In the genomic region with DNA sequence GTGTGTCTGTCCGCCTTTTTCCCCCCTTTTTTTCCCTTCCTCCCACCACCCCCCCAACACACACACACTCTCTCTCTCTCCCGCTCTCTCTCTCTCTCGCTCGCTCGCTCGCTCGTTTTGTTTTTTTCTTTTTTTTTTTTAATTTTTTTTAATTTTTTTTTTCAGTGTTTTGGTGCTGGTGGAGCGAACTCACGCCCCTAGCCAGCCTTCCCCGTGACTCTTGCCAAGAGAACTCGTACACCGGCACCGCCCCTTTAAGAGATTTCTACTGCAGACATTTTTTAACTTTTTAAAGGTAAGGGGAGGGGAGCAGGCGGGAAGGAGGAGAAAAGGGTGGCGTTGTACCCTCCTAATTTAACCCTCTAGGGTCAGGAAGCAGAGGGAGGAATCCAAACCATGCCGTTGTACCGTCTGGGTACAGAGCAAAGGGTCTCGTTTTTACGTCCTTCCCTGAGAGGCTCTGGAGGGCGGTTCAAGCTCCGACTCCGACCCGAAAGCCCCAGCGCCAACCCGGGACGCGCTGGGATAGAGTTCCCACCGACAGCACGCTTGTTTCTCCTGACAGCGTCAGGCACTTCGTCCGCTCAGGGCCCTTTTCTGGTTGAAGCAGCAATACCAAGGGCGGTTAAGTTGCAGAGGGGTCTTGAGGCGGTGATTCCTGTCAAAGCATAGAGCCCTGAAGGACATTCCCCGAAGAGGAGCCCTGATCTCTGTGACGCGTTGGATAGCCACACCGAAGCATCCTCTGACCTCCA, we compare ENCODE assay signal across 1 cellular context.
TF ChIP-seq lines count a peak whose summit lies in the region.

No MANE protein-coding gene starts in this region.

TF ChIP-seq in H1, 55 proteins besides CTCF, POLR2A, EP300 and RAD21:
- no peak for TF ChIP-seq SIRT6 (IDR thresholded peaks at IDR 0.05; ENCODE audit: low read length)
- no peak for TF ChIP-seq POU5F1 (IDR thresholded peaks at IDR 0.05; ENCODE audit: low read depth, low read length)
- TF ChIP-seq MAFK (IDR thresholded peaks at IDR 0.05; ENCODE audit: low read depth, low read length), result no peak
- TF ChIP-seq FOSL1 (IDR thresholded peaks at IDR 0.05; ENCODE audit: insufficient read depth, low read depth, low read length), result no peak
- TF ChIP-seq KDM4A (IDR thresholded peaks at IDR 0.05; ENCODE audit: low read depth, low read length, severe bottlenecking), result peak; percentile 81
- TF ChIP-seq RNF2 (IDR thresholded peaks at IDR 0.05; ENCODE audit: borderline replicate concordance, low read depth, low read length, missing control alignments, poor library complexity, severe bottlenecking), result no peak
- no peak for TF ChIP-seq SIX5 (IDR thresholded peaks at IDR 0.05; ENCODE audit: low read depth, low read length)
- TF ChIP-seq HDAC2 (IDR thresholded peaks at IDR 0.05; ENCODE audit: borderline replicate concordance in 1 of 2, low read depth in 2 of 2, low read length in 2 of 2), result no peak
- no peak for TF ChIP-seq YY1 (IDR thresholded peaks at IDR 0.05; ENCODE audit: low read depth, low read length)
- no peak for TF ChIP-seq BCL11A (IDR thresholded peaks at IDR 0.05; ENCODE audit: low read depth in 2 of 2, low read length in 2 of 2)
- TF ChIP-seq SAP30 (IDR thresholded peaks at IDR 0.05; ENCODE audit: insufficient read depth, insufficient replicate concordance, low read length), result peak; percentile 86
- no peak for TF ChIP-seq TAF7 (optimal IDR thresholded peaks at IDR 0.05; ENCODE audit: borderline replicate concordance, low read depth, low read length)
- TF ChIP-seq, protein P1, sequence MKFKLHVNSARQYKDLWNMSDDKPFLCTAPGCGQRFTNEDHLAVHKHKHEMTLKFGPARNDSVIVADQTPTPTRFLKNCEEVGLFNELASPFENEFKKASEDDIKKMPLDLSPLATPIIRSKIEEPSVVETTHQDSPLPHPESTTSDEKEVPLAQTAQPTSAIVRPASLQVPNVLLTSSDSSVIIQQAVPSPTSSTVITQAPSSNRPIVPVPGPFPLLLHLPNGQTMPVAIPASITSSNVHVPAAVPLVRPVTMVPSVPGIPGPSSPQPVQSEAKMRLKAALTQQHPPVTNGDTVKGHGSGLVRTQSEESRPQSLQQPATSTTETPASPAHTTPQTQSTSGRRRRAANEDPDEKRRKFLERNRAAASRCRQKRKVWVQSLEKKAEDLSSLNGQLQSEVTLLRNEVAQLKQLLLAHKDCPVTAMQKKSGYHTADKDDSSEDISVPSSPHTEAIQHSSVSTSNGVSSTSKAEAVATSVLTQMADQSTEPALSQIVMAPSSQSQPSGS (IDR thresholded peaks at IDR 0.05; ENCODE audit: low read length), result no peak
- TF ChIP-seq EGR1 (IDR thresholded peaks at IDR 0.05; ENCODE audit: borderline replicate concordance, low read depth, low read length), result peak; percentile 53; the same call in 1 of the 2 replicates
- TF ChIP-seq HDAC6 (IDR thresholded peaks at IDR 0.05; ENCODE audit: low read depth, low read length), result no peak
- peak; percentile 67; the same call in 1 of the 2 replicates for TF ChIP-seq SP1 (IDR thresholded peaks at IDR 0.05; ENCODE audit: low read depth, low read length)
- TF ChIP-seq CBX5 (IDR thresholded peaks at IDR 0.05; ENCODE audit: low read depth, low read length), result no peak
- TF ChIP-seq TEAD4 (IDR thresholded peaks at IDR 0.05; ENCODE audit: low read depth, low read length), result no peak
- TF ChIP-seq CTBP2 (IDR thresholded peaks at IDR 0.05; ENCODE audit: borderline replicate concordance, insufficient read depth, insufficient read length, low read length), result peak; percentile 63
- no peak for TF ChIP-seq CREB1 (IDR thresholded peaks at IDR 0.05)
- no peak for TF ChIP-seq NANOG (IDR thresholded peaks at IDR 0.05; ENCODE audit: insufficient read depth, low read depth, low read length, poor library complexity, severe bottlenecking)
- TF ChIP-seq, protein P2, sequence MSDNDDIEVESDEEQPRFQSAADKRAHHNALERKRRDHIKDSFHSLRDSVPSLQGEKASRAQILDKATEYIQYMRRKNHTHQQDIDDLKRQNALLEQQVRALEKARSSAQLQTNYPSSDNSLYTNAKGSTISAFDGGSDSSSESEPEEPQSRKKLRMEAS (IDR thresholded peaks at IDR 0.05), result peak; percentile 59; the same call in 1 of the 2 replicates
- TF ChIP-seq, protein P3, sequence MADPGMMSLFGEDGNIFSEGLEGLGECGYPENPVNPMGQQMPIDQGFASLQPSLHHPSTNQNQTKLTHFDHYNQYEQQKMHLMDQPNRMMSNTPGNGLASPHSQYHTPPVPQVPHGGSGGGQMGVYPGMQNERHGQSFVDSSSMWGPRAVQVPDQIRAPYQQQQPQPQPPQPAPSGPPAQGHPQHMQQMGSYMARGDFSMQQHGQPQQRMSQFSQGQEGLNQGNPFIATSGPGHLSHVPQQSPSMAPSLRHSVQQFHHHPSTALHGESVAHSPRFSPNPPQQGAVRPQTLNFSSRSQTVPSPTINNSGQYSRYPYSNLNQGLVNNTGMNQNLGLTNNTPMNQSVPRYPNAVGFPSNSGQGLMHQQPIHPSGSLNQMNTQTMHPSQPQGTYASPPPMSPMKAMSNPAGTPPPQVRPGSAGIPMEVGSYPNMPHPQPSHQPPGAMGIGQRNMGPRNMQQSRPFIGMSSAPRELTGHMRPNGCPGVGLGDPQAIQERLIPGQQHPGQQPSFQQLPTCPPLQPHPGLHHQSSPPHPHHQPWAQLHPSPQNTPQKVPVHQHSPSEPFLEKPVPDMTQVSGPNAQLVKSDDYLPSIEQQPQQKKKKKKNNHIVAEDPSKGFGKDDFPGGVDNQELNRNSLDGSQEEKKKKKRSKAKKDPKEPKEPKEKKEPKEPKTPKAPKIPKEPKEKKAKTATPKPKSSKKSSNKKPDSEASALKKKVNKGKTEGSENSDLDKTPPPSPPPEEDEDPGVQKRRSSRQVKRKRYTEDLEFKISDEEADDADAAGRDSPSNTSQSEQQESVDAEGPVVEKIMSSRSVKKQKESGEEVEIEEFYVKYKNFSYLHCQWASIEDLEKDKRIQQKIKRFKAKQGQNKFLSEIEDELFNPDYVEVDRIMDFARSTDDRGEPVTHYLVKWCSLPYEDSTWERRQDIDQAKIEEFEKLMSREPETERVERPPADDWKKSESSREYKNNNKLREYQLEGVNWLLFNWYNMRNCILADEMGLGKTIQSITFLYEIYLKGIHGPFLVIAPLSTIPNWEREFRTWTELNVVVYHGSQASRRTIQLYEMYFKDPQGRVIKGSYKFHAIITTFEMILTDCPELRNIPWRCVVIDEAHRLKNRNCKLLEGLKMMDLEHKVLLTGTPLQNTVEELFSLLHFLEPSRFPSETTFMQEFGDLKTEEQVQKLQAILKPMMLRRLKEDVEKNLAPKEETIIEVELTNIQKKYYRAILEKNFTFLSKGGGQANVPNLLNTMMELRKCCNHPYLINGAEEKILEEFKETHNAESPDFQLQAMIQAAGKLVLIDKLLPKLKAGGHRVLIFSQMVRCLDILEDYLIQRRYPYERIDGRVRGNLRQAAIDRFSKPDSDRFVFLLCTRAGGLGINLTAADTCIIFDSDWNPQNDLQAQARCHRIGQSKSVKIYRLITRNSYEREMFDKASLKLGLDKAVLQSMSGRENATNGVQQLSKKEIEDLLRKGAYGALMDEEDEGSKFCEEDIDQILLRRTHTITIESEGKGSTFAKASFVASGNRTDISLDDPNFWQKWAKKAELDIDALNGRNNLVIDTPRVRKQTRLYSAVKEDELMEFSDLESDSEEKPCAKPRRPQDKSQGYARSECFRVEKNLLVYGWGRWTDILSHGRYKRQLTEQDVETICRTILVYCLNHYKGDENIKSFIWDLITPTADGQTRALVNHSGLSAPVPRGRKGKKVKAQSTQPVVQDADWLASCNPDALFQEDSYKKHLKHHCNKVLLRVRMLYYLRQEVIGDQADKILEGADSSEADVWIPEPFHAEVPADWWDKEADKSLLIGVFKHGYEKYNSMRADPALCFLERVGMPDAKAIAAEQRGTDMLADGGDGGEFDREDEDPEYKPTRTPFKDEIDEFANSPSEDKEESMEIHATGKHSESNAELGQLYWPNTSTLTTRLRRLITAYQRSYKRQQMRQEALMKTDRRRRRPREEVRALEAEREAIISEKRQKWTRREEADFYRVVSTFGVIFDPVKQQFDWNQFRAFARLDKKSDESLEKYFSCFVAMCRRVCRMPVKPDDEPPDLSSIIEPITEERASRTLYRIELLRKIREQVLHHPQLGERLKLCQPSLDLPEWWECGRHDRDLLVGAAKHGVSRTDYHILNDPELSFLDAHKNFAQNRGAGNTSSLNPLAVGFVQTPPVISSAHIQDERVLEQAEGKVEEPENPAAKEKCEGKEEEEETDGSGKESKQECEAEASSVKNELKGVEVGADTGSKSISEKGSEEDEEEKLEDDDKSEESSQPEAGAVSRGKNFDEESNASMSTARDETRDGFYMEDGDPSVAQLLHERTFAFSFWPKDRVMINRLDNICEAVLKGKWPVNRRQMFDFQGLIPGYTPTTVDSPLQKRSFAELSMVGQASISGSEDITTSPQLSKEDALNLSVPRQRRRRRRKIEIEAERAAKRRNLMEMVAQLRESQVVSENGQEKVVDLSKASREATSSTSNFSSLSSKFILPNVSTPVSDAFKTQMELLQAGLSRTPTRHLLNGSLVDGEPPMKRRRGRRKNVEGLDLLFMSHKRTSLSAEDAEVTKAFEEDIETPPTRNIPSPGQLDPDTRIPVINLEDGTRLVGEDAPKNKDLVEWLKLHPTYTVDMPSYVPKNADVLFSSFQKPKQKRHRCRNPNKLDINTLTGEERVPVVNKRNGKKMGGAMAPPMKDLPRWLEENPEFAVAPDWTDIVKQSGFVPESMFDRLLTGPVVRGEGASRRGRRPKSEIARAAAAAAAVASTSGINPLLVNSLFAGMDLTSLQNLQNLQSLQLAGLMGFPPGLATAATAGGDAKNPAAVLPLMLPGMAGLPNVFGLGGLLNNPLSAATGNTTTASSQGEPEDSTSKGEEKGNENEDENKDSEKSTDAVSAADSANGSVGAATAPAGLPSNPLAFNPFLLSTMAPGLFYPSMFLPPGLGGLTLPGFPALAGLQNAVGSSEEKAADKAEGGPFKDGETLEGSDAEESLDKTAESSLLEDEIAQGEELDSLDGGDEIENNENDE (IDR thresholded peaks at IDR 0.05; ENCODE audit: insufficient replicate concordance, low read length), result no peak
- peak; percentile 50 to 79; a peak in 1 of 4 replicates for TF ChIP-seq SIN3A (conservative IDR thresholded peaks at IDR 0.05 in 1 of 2, IDR thresholded peaks at IDR 0.05 in 1 of 2; ENCODE audit: low read depth in 1 of 2, low read length in 2 of 2)
- no peak for TF ChIP-seq CHD1 (IDR thresholded peaks at IDR 0.05; ENCODE audit: low read depth, low read length)
- no peak for TF ChIP-seq SP4 (IDR thresholded peaks at IDR 0.05; ENCODE audit: low read length)
- TF ChIP-seq SUZ12 (IDR thresholded peaks at IDR 0.05; ENCODE audit: low read length), result no peak; the same call in 1 of the 2 replicates
- TF ChIP-seq PHF8 (conservative IDR thresholded peaks at IDR 0.05; ENCODE audit: low read depth, low read length), result no peak
- no peak for TF ChIP-seq SP2 (IDR thresholded peaks at IDR 0.05; ENCODE audit: low read length)
- TF ChIP-seq CEBPB (IDR thresholded peaks at IDR 0.05; ENCODE audit: low read depth, low read length), result no peak
- no peak for TF ChIP-seq KDM1A (IDR thresholded peaks at IDR 0.05; ENCODE audit: borderline replicate concordance, low read length)
- peak; percentile 62 for TF ChIP-seq ASH2L (IDR thresholded peaks at IDR 0.05; ENCODE audit: low read length)
- no peak; the same call in 1 of the 2 replicates for TF ChIP-seq CHD2 (IDR thresholded peaks at IDR 0.05; ENCODE audit: low read length)
- TF ChIP-seq, protein P4, sequence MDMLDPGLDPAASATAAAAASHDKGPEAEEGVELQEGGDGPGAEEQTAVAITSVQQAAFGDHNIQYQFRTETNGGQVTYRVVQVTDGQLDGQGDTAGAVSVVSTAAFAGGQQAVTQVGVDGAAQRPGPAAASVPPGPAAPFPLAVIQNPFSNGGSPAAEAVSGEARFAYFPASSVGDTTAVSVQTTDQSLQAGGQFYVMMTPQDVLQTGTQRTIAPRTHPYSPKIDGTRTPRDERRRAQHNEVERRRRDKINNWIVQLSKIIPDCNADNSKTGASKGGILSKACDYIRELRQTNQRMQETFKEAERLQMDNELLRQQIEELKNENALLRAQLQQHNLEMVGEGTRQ (IDR thresholded peaks at IDR 0.05; ENCODE audit: low read length), result no peak
- TF ChIP-seq, protein P5, sequence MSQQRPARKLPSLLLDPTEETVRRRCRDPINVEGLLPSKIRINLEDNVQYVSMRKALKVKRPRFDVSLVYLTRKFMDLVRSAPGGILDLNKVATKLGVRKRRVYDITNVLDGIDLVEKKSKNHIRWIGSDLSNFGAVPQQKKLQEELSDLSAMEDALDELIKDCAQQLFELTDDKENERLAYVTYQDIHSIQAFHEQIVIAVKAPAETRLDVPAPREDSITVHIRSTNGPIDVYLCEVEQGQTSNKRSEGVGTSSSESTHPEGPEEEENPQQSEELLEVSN (IDR thresholded peaks at IDR 0.05), result peak; percentile 69; the same call in 1 of the 2 replicates
- TF ChIP-seq TBP (IDR thresholded peaks at IDR 0.05; ENCODE audit: low read depth, low read length), result 0 out of 2 replicates have a peak, but pooled peaks have one; percentile 35
- no peak for TF ChIP-seq BACH1 (IDR thresholded peaks at IDR 0.05; ENCODE audit: low read length)
- no peak for TF ChIP-seq KDM5A (IDR thresholded peaks at IDR 0.05; ENCODE audit: low read length)
- TF ChIP-seq JUND (IDR thresholded peaks at IDR 0.05; ENCODE audit: low read length), result no peak
